In the genomic region with DNA sequence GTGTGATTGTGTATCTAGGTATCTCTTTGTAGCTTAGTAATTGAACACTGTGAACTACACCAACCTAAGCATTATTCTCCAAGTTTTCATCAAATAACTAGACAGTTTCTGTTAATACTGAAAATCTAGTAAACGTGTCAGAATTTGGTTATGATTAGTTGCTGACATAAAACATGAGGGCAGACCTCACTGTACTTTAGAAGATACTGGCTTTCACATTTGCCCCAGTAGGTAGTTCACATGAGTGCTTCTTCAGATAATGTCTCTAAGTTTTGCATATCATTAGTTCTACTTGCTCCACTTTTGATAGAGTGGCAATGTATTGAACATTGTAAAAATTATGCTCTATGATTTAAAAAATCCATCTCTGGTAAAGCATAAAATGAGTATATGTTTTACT, we compare ENCODE assay signal across 26 cellular contexts. TPM values are rescaled to one million over a fixed set of nuclear protein-coding genes. Genes with fewer than 3 reads are reported as not detected.
"Had no signal": no experiment of that assay in that cellular context is flagged by ENCODE, and none has a peak within 500 bp of the region (broad histone marks: within the 10 kb centered on the region; RNA-seq: fewer than 3 reads in every experiment).

No MANE protein-coding gene starts in this region.

- H3K4me1 Mint-ChIP-seq: nephron had no signal

- H3K9me3 Mint-ChIP-seq: nephron; neural progenitor cell; stimulated activated effector memory CD8-positive, alpha-beta T cell treated with anti-CD3 and anti-CD28 coated beads, Interleukin-12 subunit alpha, Interleukin-12 subunit beta, amount 100 ng/mL, for 72 hours had no signal

- DNase-seq: dorsolateral prefrontal cortex; effector CD4-positive, alpha-beta T cell; foreskin fibroblast; gastrocnemius medialis; head of caudate nucleus; kidney; mesendoderm; midbrain; naive thymus-derived CD4-positive, alpha-beta T cell; stimulated activated CD4-positive, alpha-beta T cell treated with anti-CD3 and anti-CD28 coated beads, Interleukin-2, amount 100 ng/mL, for 24 hours; stimulated activated CD4-positive, alpha-beta T cell treated with anti-CD3 and anti-CD28 coated beads, Interleukin-4, amount 100 ng/mL, for 24 hours; stimulated activated naive CD4-positive, alpha-beta T cell treated with Interleukin-2 at 50 U/mL for 16 hours; stomach; thyroid gland; trophoblast cell had no signal

- H3K4me1 ChIP-seq: neural progenitor cell, prostate gland, right atrium auricular region, thyroid gland had no signal

- H3K9me3 ChIP-seq: gastrocnemius medialis, prostate gland, right atrium auricular region, stomach, thyroid gland, vagina had no signal

- H3K36me3 Mint-ChIP-seq: neural progenitor cell had no signal

- H3K27me3 ChIP-seq: vagina had no signal

- H3K4me3 Mint-ChIP-seq: naive thymus-derived CD4-positive, alpha-beta T cell; nephron; neural progenitor cell; stimulated activated effector memory CD8-positive, alpha-beta T cell treated with anti-CD3 and anti-CD28 coated beads, Interleukin-12 subunit alpha, Interleukin-12 subunit beta, amount 100 ng/mL, for 72 hours had no signal

- H3K4me3 ChIP-seq: dorsolateral prefrontal cortex, gastrocnemius medialis, lung, neural progenitor cell, prostate gland, right atrium auricular region, stomach, thyroid gland, vagina had no signal

- H3K4me2 ChIP-seq: neural progenitor cell had no signal

- H3K27ac ChIP-seq: dorsolateral prefrontal cortex, epithelial cell of prostate, gastrocnemius medialis, neural progenitor cell, prostate gland, right atrium auricular region, stomach, thyroid gland, vagina had no signal

- ATAC-seq: esophagus mucosa; gastrocnemius medialis; left lobe of liver; naive thymus-derived CD4-positive, alpha-beta T cell; sciatic nerve; stimulated activated effector memory CD8-positive, alpha-beta T cell treated with anti-CD3 and anti-CD28 coated beads, Interleukin-12 subunit alpha, Interleukin-12 subunit beta, amount 100 ng/mL, for 72 hours had no signal

- H2AFZ ChIP-seq: neural progenitor cell had no signal

- H3K27ac Mint-ChIP-seq: naive thymus-derived CD4-positive, alpha-beta T cell; nephron; neural progenitor cell; stimulated activated effector memory CD8-positive, alpha-beta T cell treated with anti-CD3 and anti-CD28 coated beads, Interleukin-12 subunit alpha, Interleukin-12 subunit beta, amount 100 ng/mL, for 72 hours had no signal

- H3K36me3 ChIP-seq: neural progenitor cell, prostate gland, right atrium auricular region, stomach, thyroid gland had no signal

- H3K9ac ChIP-seq: neural progenitor cell had no signal

RNA-seq across cellular contexts. Expression of a gene that starts 7.1 kb away (rescaled TPM):
- polyA plus RNA-seq: naive thymus-derived CD4-positive, alpha-beta T cell had no signal

RNA-seq across cellular contexts. Expression of a gene that starts 7.4 kb away (rescaled TPM):
- total RNA-seq: left lobe of liver, right atrium auricular region had no signal
- polyA plus RNA-seq: naive thymus-derived CD4-positive, alpha-beta T cell had no signal
